ENCODE assay signal across 7 cellular contexts in genomic region chr6:146433881-146434741, GRCh38.
A peak's percentile ranks its signal among the peaks of the same experiment; 100 is the strongest.
DNase-seq lines count a peak whose midpoint lies in the region; TF ChIP-seq lines count a peak whose summit lies in the region.

No MANE protein-coding gene starts in this region.

- H3K27me3 ChIP-seq in adipocyte (replicated peaks; ENCODE audit: control insufficient read depth, insufficient read depth, low read length): no peaks in the 10 kb centered on the region

- peaks cover 41% of the 10 kb centered on the region for H3K27me3 Mint-ChIP-seq in type B pancreatic cell

- peak overlapping the region; percentile 80 for H3K4me3 Mint-ChIP-seq in type B pancreatic cell

- TF ChIP-seq CTCF in type B pancreatic cell (conservative IDR thresholded peaks at IDR 0.05): no peak

- no peaks in the 10 kb centered on the region for H3K36me3 ChIP-seq in adipocyte (ENCODE audit: control insufficient read depth, insufficient read depth, low read length, severe bottlenecking)

- H3K36me3 Mint-ChIP-seq in type B pancreatic cell: no peaks in the 10 kb centered on the region

- peaks cover 5% of the 10 kb centered on the region for H3K4me1 Mint-ChIP-seq in type B pancreatic cell (ENCODE audit: unreplicated experiment)

- H3K9me3 ChIP-seq in adipocyte (ENCODE audit: control insufficient read depth, low read length): no peaks in the 10 kb centered on the region

- peak overlapping the region; percentile 47 for H3K9ac ChIP-seq in adipocyte (ENCODE audit: low read length)

- H3K9me3 Mint-ChIP-seq in type B pancreatic cell: no peaks in the 10 kb centered on the region

- no peak overlapping the region for H3K27ac Mint-ChIP-seq in type B pancreatic cell

- DNase-seq in adipocyte (ENCODE audit: low read depth) (no peak), fibroblast of peridontal ligament (ENCODE audit: extremely low read depth) (peak; percentile 13), mucosa of gallbladder (ENCODE audit: low spot score) (peak; percentile 17), type B pancreatic cell (ENCODE audit: extremely low spot score, unreplicated experiment) (no peak), inferior parietal cortex (ENCODE audit: extremely low spot score) (no peak), NCI-H2196 treated with DMSO at 0.1 percent for 48 hours (lab: John Stamatoyannopoulos, UW; ENCODE audit: unreplicated experiment) (no peak)
- no peak for DNase-seq in stimulated activated naive CD4-positive, alpha-beta T cell (lab: John Stamatoyannopoulos, UW)

- peaks cover 3% of the 10 kb centered on the region for H3K4me1 ChIP-seq in adipocyte (ENCODE audit: control insufficient read depth, insufficient read depth, low read length)

- H3K4me3 ChIP-seq in adipocyte (ENCODE audit: low read length): peak overlapping the region; percentile 81

Comparison
In these comparisons a context has a peak if more than half of its experiments do, and no peak if none do; other contexts are left out.
1. DNase-seq: peak in fibroblast of peridontal ligament (single experiment) and mucosa of gallbladder (single experiment); none in adipocyte (single experiment), type B pancreatic cell (single experiment), inferior parietal cortex (single experiment), stimulated activated naive CD4-positive, alpha-beta T cell (0 of 6) and NCI-H2196 treated with DMSO at 0.1 percent for 48 hours (single experiment).